In genomic region chr5:116454417-116454927, GRCh38 we compare ENCODE assay signal across 8 cellular contexts.
A peak's percentile ranks its signal among the peaks of the same experiment; 100 is the strongest.
DNase-seq lines count a peak whose midpoint lies in the region; ATAC-seq, FAIRE-seq and TF ChIP-seq lines count a peak whose summit lies in the region.

No MANE protein-coding gene starts in this region.

- no peaks in the 10 kb centered on the region for H3K27me3 ChIP-seq in heart left ventricle
- H3K27me3 ChIP-seq in CD4-positive, alpha-beta memory T cell (ENCODE audit: insufficient read depth, low read length) = no peaks in the 10 kb centered on the region

- in situ Hi-C loops in SK-MEL-5 (cut with HindIII; ENCODE audit: low pct_unique_long_range_greater_than_20kb, low sequenced_read_pairs) = no loop called here

- H3K4me3 ChIP-seq in heart left ventricle = peak overlapping the region in 4 of 12 donors; percentile 5 to 22 (median 10)
- no peak overlapping the region for H3K4me3 ChIP-seq in CD4-positive, alpha-beta memory T cell (ENCODE audit: low read length in 2 of 2)

- H3K27ac ChIP-seq in heart left ventricle = peak overlapping the region in 5 of 12 donors; percentile 5 to 44 (median 21)
- H3K27ac ChIP-seq in CD4-positive, alpha-beta memory T cell (ENCODE audit: low read depth, low read length) = no peak overlapping the region

- peaks cover 27% of the 10 kb centered on the region for H3K36me3 Mint-ChIP-seq in type B pancreatic cell
- peaks cover 11 to 25% of the 10 kb centered on the region in 2 donors for H3K36me3 Mint-ChIP-seq in CD4-positive, alpha-beta memory T cell
- no peaks in the 10 kb centered on the region for H3K36me3 Mint-ChIP-seq in activated T-helper 1 cell treated with anti-CD3 and anti-CD28 coated beads, Interleukin-12 subunit alpha, Interleukin-12 subunit beta, Interleukin-2, Interleukin-4 antibody, amounts not matched to agents 30 ng/mL and 10 ng/mL and 1 ng/mL, durations not matched to agents 14 hours and 24 hours and 36 hours (ENCODE audit: low read depth)

- H3K4me3 Mint-ChIP-seq in type B pancreatic cell = peak overlapping the region; percentile 56
- H3K4me3 Mint-ChIP-seq in CD4-positive, alpha-beta memory T cell = no peak overlapping the region
- no peak overlapping the region for H3K4me3 Mint-ChIP-seq in activated T-helper 1 cell treated with anti-CD3 and anti-CD28 coated beads, Interleukin-12 subunit alpha, Interleukin-12 subunit beta, Interleukin-2, Interleukin-4 antibody, amounts not matched to agents 30 ng/mL and 10 ng/mL and 1 ng/mL, durations not matched to agents 14 hours and 24 hours and 36 hours

- TF ChIP-seq CTCF in heart left ventricle (IDR thresholded peaks at IDR 0.05) (no peak), type B pancreatic cell (conservative IDR thresholded peaks at IDR 0.05) (no peak)

- peaks cover 52% of the 10 kb centered on the region for H3K4me1 Mint-ChIP-seq in type B pancreatic cell (ENCODE audit: unreplicated experiment)
- H3K4me1 Mint-ChIP-seq in CD4-positive, alpha-beta memory T cell = peaks cover 0 to 7% (median 0%) of the 10 kb centered on the region in 4 donors
- H3K4me1 Mint-ChIP-seq in activated T-helper 1 cell treated with anti-CD3 and anti-CD28 coated beads, Interleukin-12 subunit alpha, Interleukin-12 subunit beta, Interleukin-2, Interleukin-4 antibody, amounts not matched to agents 30 ng/mL and 10 ng/mL and 1 ng/mL, durations not matched to agents 14 hours and 24 hours and 36 hours (ENCODE audit: low read depth) = peaks cover 6% of the 10 kb centered on the region

- POLR2A ChIA-PET in CD4-positive, alpha-beta memory T cell (lab: Charles Lee; ENCODE audit: partially characterized antibody) = no interaction called here

- no peaks in the 10 kb centered on the region for H3K9me3 Mint-ChIP-seq in type B pancreatic cell
- H3K9me3 Mint-ChIP-seq in CD4-positive, alpha-beta memory T cell = no peaks in the 10 kb centered on the region
- H3K9me3 Mint-ChIP-seq in activated T-helper 1 cell treated with anti-CD3 and anti-CD28 coated beads, Interleukin-12 subunit alpha, Interleukin-12 subunit beta, Interleukin-2, Interleukin-4 antibody, amounts not matched to agents 30 ng/mL and 10 ng/mL and 1 ng/mL, durations not matched to agents 14 hours and 24 hours and 36 hours = no peaks in the 10 kb centered on the region

- no peaks in the 10 kb centered on the region for H3K9me3 ChIP-seq in heart left ventricle
- H3K9me3 ChIP-seq in CD4-positive, alpha-beta memory T cell (ENCODE audit: control insufficient read depth in 1 of 2, low read length in 2 of 2) = no peaks in the 10 kb centered on the region

- H3K36me3 ChIP-seq in heart left ventricle = peaks cover 0 to 13% (median 0%) of the 10 kb centered on the region in 9 donors
- H3K36me3 ChIP-seq in CD4-positive, alpha-beta memory T cell (ENCODE audit: insufficient read depth, low read length) = no peaks in the 10 kb centered on the region

- DNase-seq in AG20443 (ENCODE audit: low spot score) = peak; percentile 88
- peak; percentile 65 for DNase-seq in GM19239 (ENCODE audit: insufficient read length, low spot score)
- DNase-seq in SK-MEL-5 (ENCODE audit: low read depth, low spot score) = peak; percentile 30
- DNase-seq in heart left ventricle = peak in 2 of 5 donors; percentile 20 to 38
- DNase-seq in type B pancreatic cell (ENCODE audit: extremely low spot score, unreplicated experiment) = no peak
- DNase-seq in CD4-positive, alpha-beta memory T cell = no peak
- DNase-seq in activated T-helper 1 cell treated with anti-CD3 and anti-CD28 coated beads, Interleukin-12 subunit alpha, Interleukin-12 subunit beta, Interleukin-2, Interleukin-4 antibody, amounts not matched to agents 30 ng/mL and 10 ng/mL and 1 ng/mL, durations not matched to agents 14 hours and 24 hours and 36 hours (ENCODE audit: low spot score) = no peak

- intact Hi-C loops in heart left ventricle (cut with DNase I) = no loop called here
- intact Hi-C loops in CD4-positive, alpha-beta memory T cell (cut with micrococcal nuclease) = no loop called here
- intact Hi-C loops in activated T-helper 1 cell treated with anti-CD3 and anti-CD28 coated beads, Interleukin-12 subunit alpha, Interleukin-12 subunit beta, Interleukin-2, Interleukin-4 antibody, amounts not matched to agents 30 ng/mL and 10 ng/mL and 1 ng/mL, durations not matched to agents 14 hours and 24 hours and 36 hours (cut with micrococcal nuclease) = no loop called here

- FAIRE-seq in GM19239 (lab: Jason Lieb, UNC) = peak; percentile 99

- peaks cover 0 to 31% (median 15%) of the 10 kb centered on the region in 12 donors for H3K4me1 ChIP-seq in heart left ventricle
- no peaks in the 10 kb centered on the region for H3K4me1 ChIP-seq in CD4-positive, alpha-beta memory T cell (ENCODE audit: insufficient read depth, low read length)

- 26 to 42% (median 36%) methylated on average over 9 of the region's 9 CpGs for WGBS in heart left ventricle, 4 donors

- TF ChIP-seq POLR2A in heart left ventricle (IDR thresholded peaks at IDR 0.05) = no peak

- peak; percentile 98 for ATAC-seq in HG03097 (IDR thresholded peaks at IDR 0.05; ENCODE audit: low FRiP score, unreplicated experiment)
- peak; percentile 61 to 86 (median 83) for ATAC-seq in heart left ventricle

- no peaks in the 10 kb centered on the region for H3K27me3 Mint-ChIP-seq in type B pancreatic cell
- no peaks in the 10 kb centered on the region for H3K27me3 Mint-ChIP-seq in CD4-positive, alpha-beta memory T cell
- peaks cover 3% of the 10 kb centered on the region for H3K27me3 Mint-ChIP-seq in activated T-helper 1 cell treated with anti-CD3 and anti-CD28 coated beads, Interleukin-12 subunit alpha, Interleukin-12 subunit beta, Interleukin-2, Interleukin-4 antibody, amounts not matched to agents 30 ng/mL and 10 ng/mL and 1 ng/mL, durations not matched to agents 14 hours and 24 hours and 36 hours (ENCODE audit: insufficient read depth)

- CTCF ChIA-PET in CD4-positive, alpha-beta memory T cell (lab: Charles Lee; ENCODE audit: partially characterized antibody) = no interaction called here

- peak overlapping the region; percentile 41 for H3K27ac Mint-ChIP-seq in type B pancreatic cell
- H3K27ac Mint-ChIP-seq in CD4-positive, alpha-beta memory T cell = no peak overlapping the region
- no peak overlapping the region for H3K27ac Mint-ChIP-seq in activated T-helper 1 cell treated with anti-CD3 and anti-CD28 coated beads, Interleukin-12 subunit alpha, Interleukin-12 subunit beta, Interleukin-2, Interleukin-4 antibody, amounts not matched to agents 30 ng/mL and 10 ng/mL and 1 ng/mL, durations not matched to agents 14 hours and 24 hours and 36 hours

Comparison
In these comparisons a context has a peak if more than half of its experiments do, and no peak if none do; other contexts are left out.
1. DNase-seq: peak in AG20443 (single experiment), GM19239 (single experiment) and SK-MEL-5 (single experiment); none in type B pancreatic cell (single experiment), CD4-positive, alpha-beta memory T cell (0 of 5) and activated T-helper 1 cell treated with anti-CD3 and anti-CD28 coated beads, Interleukin-12 subunit alpha, Interleukin-12 subunit beta, Interleukin-2, Interleukin-4 antibody, amounts not matched to agents 30 ng/mL and 10 ng/mL and 1 ng/mL, durations not matched to agents 14 hours and 24 hours and 36 hours (single experiment).